8 cellular contexts compared by ENCODE assay signal in the genomic region with DNA sequence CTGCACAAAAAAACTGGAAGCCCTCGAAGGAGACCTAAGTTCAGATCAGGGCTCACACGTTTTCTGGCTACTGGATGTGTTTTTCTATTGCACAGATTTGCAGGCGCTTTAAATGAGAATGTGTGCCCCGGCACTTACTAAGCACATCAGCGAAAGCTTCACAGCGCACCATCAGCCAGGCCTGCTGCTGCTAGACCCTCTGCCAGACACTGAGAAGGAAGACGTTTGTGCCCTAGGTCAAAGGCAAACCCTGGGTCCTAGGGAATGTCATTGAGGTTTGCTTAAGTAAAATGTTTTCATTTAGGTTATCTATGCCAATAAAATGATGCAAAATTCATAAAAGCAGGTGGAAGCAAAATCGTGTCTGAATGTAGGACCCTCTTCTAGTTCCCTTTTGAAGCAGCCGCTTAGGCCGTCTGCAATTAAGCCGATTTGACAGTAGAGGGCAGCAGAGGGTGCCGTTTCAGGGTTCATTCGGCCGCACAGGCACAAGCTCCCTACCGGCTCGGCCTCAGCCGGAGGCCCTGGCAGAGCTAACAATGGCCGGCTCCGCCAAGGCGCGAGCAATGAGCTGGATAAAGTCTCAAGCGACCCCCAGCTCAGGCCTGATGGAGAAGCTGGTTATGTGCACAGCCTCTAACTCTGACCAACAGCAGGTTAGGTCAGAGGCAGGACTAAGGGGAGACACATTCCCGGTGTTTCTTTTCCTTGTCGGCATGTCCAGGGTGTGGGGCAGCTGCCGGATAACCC.
DNase-seq lines count a peak whose midpoint lies in the region; ATAC-seq, FAIRE-seq and TF ChIP-seq lines count a peak whose summit lies in the region.

No MANE protein-coding gene starts in this region.

- POLR2A ChIA-PET in MCF 10A (lab: Yijun Ruan, JAX), result interaction anchor here (0.5 to 4.5 kb wide), 20 partner anchors 9 to 945 kb away, joined by 3 to 28 read pairs (median 3); partner anchors contain the start of gene NXT1

- no peaks in the 10 kb centered on the region for H3K27me3 ChIP-seq in small intestine (ENCODE audit: control insufficient read depth in 2 of 2, insufficient read depth in 2 of 2, low read length in 2 of 2)

- no peaks in the 10 kb centered on the region for H3K9me3 ChIP-seq in small intestine (ENCODE audit: control insufficient read depth, low read depth)

- peak; percentile 94 for TF ChIP-seq CTCF in MCF 10A (IDR thresholded peaks at IDR 0.05; ENCODE audit: unreplicated experiment)

- no peaks in the 10 kb centered on the region for H3K36me3 Mint-ChIP-seq in T-helper 2 cell treated with Interferon-gamma antibody and Interleukin-4, amounts not matched to agents 5 μg/mL and 100 μg/mL, for 36 hours (ENCODE audit: low read depth)
- no peaks in the 10 kb centered on the region for H3K36me3 Mint-ChIP-seq in MCF 10A (ENCODE audit: insufficient read depth, unreplicated experiment)

- ATAC-seq in HG02798 (IDR thresholded peaks at IDR 0.05; ENCODE audit: poor library complexity, unreplicated experiment) (peak; percentile 91), HG03095 (IDR thresholded peaks at IDR 0.05; ENCODE audit: unreplicated experiment) (no peak)

- no peaks in the 10 kb centered on the region for H3K4me1 ChIP-seq in small intestine (ENCODE audit: control insufficient read depth in 2 of 2, insufficient read depth in 1 of 2, low read depth in 1 of 2, low read length in 1 of 2)

- no peak overlapping the region for H3K27ac ChIP-seq in small intestine (ENCODE audit: low read depth in 1 of 2, low read length in 1 of 2)

- H3K4me3 Mint-ChIP-seq in T-helper 2 cell treated with Interferon-gamma antibody and Interleukin-4, amounts not matched to agents 5 μg/mL and 100 μg/mL, for 36 hours, result no peak overlapping the region
- no peak overlapping the region for H3K4me3 Mint-ChIP-seq in MCF 10A (ENCODE audit: unreplicated experiment)

- no peaks in the 10 kb centered on the region for H3K27me3 Mint-ChIP-seq in T-helper 2 cell treated with Interferon-gamma antibody and Interleukin-4, amounts not matched to agents 5 μg/mL and 100 μg/mL, for 36 hours (ENCODE audit: low read depth)
- H3K27me3 Mint-ChIP-seq in MCF 10A (ENCODE audit: insufficient read depth, unreplicated experiment), result no peaks in the 10 kb centered on the region

- H3K27ac Mint-ChIP-seq in T-helper 2 cell treated with Interferon-gamma antibody and Interleukin-4, amounts not matched to agents 5 μg/mL and 100 μg/mL, for 36 hours, result no peak overlapping the region
- H3K27ac Mint-ChIP-seq in MCF 10A (ENCODE audit: low read depth, unreplicated experiment), result no peak overlapping the region

- H3K9me3 Mint-ChIP-seq in T-helper 2 cell treated with Interferon-gamma antibody and Interleukin-4, amounts not matched to agents 5 μg/mL and 100 μg/mL, for 36 hours, result no peaks in the 10 kb centered on the region
- no peaks in the 10 kb centered on the region for H3K9me3 Mint-ChIP-seq in MCF 10A (ENCODE audit: unreplicated experiment)

- 26 to 30% (median 28%) methylated on average over 25 of the region's 25 CpGs for WGBS in small intestine, 3 donors

- intact Hi-C loops in MCF 10A (cut with micrococcal nuclease), result loop anchor here (1.0 to 2.0 kb wide), 6 partner anchors 283 to 915 kb away; no protein-coding TSS in a partner anchor

- CTCF ChIA-PET in MCF 10A (lab: Yijun Ruan, JAX), result interaction anchor here (0.5 to 24.5 kb wide), 125 partner anchors 8 to 1305 kb away, joined by 3 to 549 read pairs (median 4); partner anchors contain the start of genes CD93, GZF1, NAPB and NXT1

- TF ChIP-seq POLR2A in GM12892 (IDR thresholded peaks at IDR 0.05; ENCODE audit: low read depth, low read length), result no peak

- no peak overlapping the region for H3K4me3 ChIP-seq in small intestine (ENCODE audit: low read depth in 1 of 2, low read length in 2 of 2)

- DNase-seq in GM12892 (ENCODE audit: insufficient read length), result peak; percentile 60
- DNase-seq in NCI-H1694 (lab: John Stamatoyannopoulos, UW), result peak; percentile 40
- DNase-seq in T-helper 2 cell treated with Interferon-gamma antibody and Interleukin-4, amounts not matched to agents 5 μg/mL and 100 μg/mL, for 36 hours (ENCODE audit: low spot score), result peak; percentile 23
- DNase-seq in MCF 10A (ENCODE audit: unreplicated experiment), result peak; percentile 74
- peak; percentile 89 for DNase-seq in inferior parietal cortex (ENCODE audit: extremely low spot score)
- peak; percentile 50 for DNase-seq in small intestine

- no peaks in the 10 kb centered on the region for H3K36me3 ChIP-seq in small intestine (ENCODE audit: control insufficient read depth in 2 of 2, insufficient read depth in 2 of 2, low read length in 2 of 2)

- H3K4me1 Mint-ChIP-seq in T-helper 2 cell treated with Interferon-gamma antibody and Interleukin-4, amounts not matched to agents 5 μg/mL and 100 μg/mL, for 36 hours (ENCODE audit: low read depth), result no peaks in the 10 kb centered on the region
- H3K4me1 Mint-ChIP-seq in MCF 10A (ENCODE audit: insufficient read depth, unreplicated experiment), result peaks cover 13% of the 10 kb centered on the region

- no TSS peak for BruUV-seq in MCF 10A (replicated peaks; lab: Mats Ljungman, UMichigan)

- FAIRE-seq in GM12892 (lab: Jason Lieb, UNC), result peak; percentile 93
- FAIRE-seq in small intestine (lab: Jason Lieb, UNC), result no peak

Comparison
In these comparisons a context has a peak if more than half of its experiments do, and no peak if none do; other contexts are left out.
1. DNase-seq: peak in every context shown above with its lines; median percentile 89 in inferior parietal cortex; 74 in MCF 10A; 60 in GM12892; 50 in small intestine; 40 in NCI-H1694; 23 in T-helper 2 cell treated with Interferon-gamma antibody and Interleukin-4, amounts not matched to agents 5 μg/mL and 100 μg/mL, for 36 hours.